ENCODE assay signal across 24 cellular contexts in genomic region chr5:123659495-123659894, GRCh38.
"Had no signal": no experiment of that assay in that cellular context is flagged by ENCODE, and none has a peak within 500 bp of the region (broad histone marks: within the 10 kb centered on the region; RNA-seq: fewer than 3 reads in every experiment).

No MANE protein-coding gene starts in this region.

- H3K27me3 Mint-ChIP-seq: naive B cell, progenitor cell of endocrine pancreas had no signal

- ATAC-seq: activated CD4-positive, CD25-positive, alpha-beta regulatory T cell treated with anti-CD3 and anti-CD28 coated beads, Interleukin-2, amount 50 U/mL, for 24 hours; gastrocnemius medialis; left ventricle myocardium superior; mucosa of descending colon had no signal

- H3K4me3 ChIP-seq: adrenal gland, cardiac muscle cell, gastrocnemius medialis, mucosa of descending colon, right atrium auricular region, suprapubic skin, vagina had no signal

- DNase-seq: activated CD4-positive, alpha-beta T cell treated with anti-CD3 and anti-CD28 coated beads, Interleukin-2, amount 10 ng/mL, durations not matched to agents 7 days and 5 days; activated CD8-positive, alpha-beta memory T cell treated with anti-CD3 and anti-CD28 coated beads, Interleukin-2, amount 50 U/mL, for 48 hours; activated gamma-delta T cell; activated T-cell treated with anti-CD3 and anti-CD28 coated beads, Interleukin-2, amount 50 U/mL, for 48 hours; adrenal gland; erythroblast; gastrocnemius medialis; head of caudate nucleus; left ventricle myocardium superior; mucosa of descending colon; naive B cell; stimulated activated CD4-positive, alpha-beta T cell treated with anti-CD3 and anti-CD28 coated beads, Interleukin-2, amount 100 ng/mL, for 24 hours; trophoblast cell had no signal

- H3K9me3 Mint-ChIP-seq: activated CD4-positive, alpha-beta T cell treated with anti-CD3 and anti-CD28 coated beads, Interleukin-2, amount 10 ng/mL, durations not matched to agents 7 days and 5 days; activated naive CD4-positive, alpha-beta T cell treated with anti-CD3 and anti-CD28 coated beads, Interleukin-2, amount 50 U/mL, for 24 hours; memory B cell; stimulated activated naive CD8-positive, alpha-beta T cell treated with anti-CD3 and anti-CD28 coated beads, Interleukin-15, Interleukin-2, amounts not matched to agents 100 ng/mL and 50 ng/mL, for 24 hours; T-helper 1 cell treated with Interleukin-12 subunit alpha and Interleukin-12 subunit beta and Interleukin-4 antibody, amounts not matched to agents 30 μg/mL and 1 μg/mL, for 36 hours had no signal

- H3K4me1 Mint-ChIP-seq: activated CD4-positive, alpha-beta T cell treated with anti-CD3 and anti-CD28 coated beads, Interleukin-2, amount 10 ng/mL, durations not matched to agents 7 days and 5 days; activated naive CD4-positive, alpha-beta T cell treated with anti-CD3 and anti-CD28 coated beads, Interleukin-2, amount 50 U/mL, for 24 hours; neural crest cell had no signal

- H3K27ac Mint-ChIP-seq: activated CD4-positive, alpha-beta T cell treated with anti-CD3 and anti-CD28 coated beads, Interleukin-2, amount 10 ng/mL, durations not matched to agents 7 days and 5 days; activated naive CD4-positive, alpha-beta T cell treated with anti-CD3 and anti-CD28 coated beads, Interleukin-2, amount 50 U/mL, for 24 hours; memory B cell; progenitor cell of endocrine pancreas; stimulated activated naive CD8-positive, alpha-beta T cell treated with anti-CD3 and anti-CD28 coated beads, Interleukin-15, Interleukin-2, amounts not matched to agents 100 ng/mL and 50 ng/mL, for 24 hours; T-helper 1 cell treated with Interleukin-12 subunit alpha and Interleukin-12 subunit beta and Interleukin-4 antibody, amounts not matched to agents 30 μg/mL and 1 μg/mL, for 36 hours had no signal

- H3K36me3 Mint-ChIP-seq: activated naive CD4-positive, alpha-beta T cell treated with anti-CD3 and anti-CD28 coated beads, Interleukin-2, amount 50 U/mL, for 24 hours; memory B cell; naive B cell had no signal

- H3K4me3 Mint-ChIP-seq: activated CD4-positive, alpha-beta T cell treated with anti-CD3 and anti-CD28 coated beads, Interleukin-2, amount 10 ng/mL, durations not matched to agents 7 days and 5 days; activated naive CD4-positive, alpha-beta T cell treated with anti-CD3 and anti-CD28 coated beads, Interleukin-2, amount 50 U/mL, for 24 hours; memory B cell; neural crest cell; stimulated activated naive CD8-positive, alpha-beta T cell treated with anti-CD3 and anti-CD28 coated beads, Interleukin-15, Interleukin-2, amounts not matched to agents 100 ng/mL and 50 ng/mL, for 24 hours; T-helper 1 cell treated with Interleukin-12 subunit alpha and Interleukin-12 subunit beta and Interleukin-4 antibody, amounts not matched to agents 30 μg/mL and 1 μg/mL, for 36 hours had no signal
